In genomic region chr1:67280696-67281095, GRCh38 we compare ENCODE assay signal across 24 cellular contexts. TPM values are rescaled to one million over a fixed set of nuclear protein-coding genes. Genes with fewer than 3 reads are reported as not detected.
"Had no signal": no experiment of that assay in that cellular context is flagged by ENCODE, and none has a peak within 500 bp of the region (broad histone marks: within the 10 kb centered on the region; RNA-seq: fewer than 3 reads in every experiment).

No MANE protein-coding gene starts in this region.

- H3K4me3 ChIP-seq: esophagus squamous epithelium, ovary, prostate gland, right lobe of liver, spleen, testis, tibial nerve, upper lobe of right lung, vagina had no signal

- H3K4me1 ChIP-seq: esophagus squamous epithelium, prostate gland, right lobe of liver, spleen, testis, tibial nerve, upper lobe of right lung, vagina had no signal

- H3K36me3 ChIP-seq: esophagus squamous epithelium, ovary, prostate gland, right lobe of liver, spleen, tibial nerve, upper lobe of right lung, vagina had no signal

- H3K27me3 Mint-ChIP-seq: dendritic cell treated with granulocyte-macrophage colony-stimulating factor and Interleukin-4, amounts not matched to agents 40 ng/mL and 50 ng/mL, for 4 days; effector memory CD8-positive, alpha-beta T cell had no signal

- ATAC-seq: effector memory CD8-positive, alpha-beta T cell; natural killer cell; right lobe of liver; stimulated activated naive B cell treated with anti-CD40 and anti-IgM and Interleukin-4, amounts not matched to agents 10 μg/mL and 1 μg/mL and 100 μg/mL, for 72 hours; stimulated activated naive CD8-positive, alpha-beta T cell treated with anti-CD3 and anti-CD28 coated beads, Interleukin-15, amount 100 ng/mL, for 72 hours; upper lobe of right lung had no signal

- H3K9me3 ChIP-seq: esophagus squamous epithelium, ovary, prostate gland, right lobe of liver, testis, upper lobe of right lung, vagina had no signal

- H3K36me3 Mint-ChIP-seq: natural killer cell; stimulated activated naive B cell treated with anti-CD40 and anti-IgM and Interleukin-4, amounts not matched to agents 10 μg/mL and 1 μg/mL and 100 μg/mL, for 72 hours had no signal

- H3K4me1 Mint-ChIP-seq: neural crest cell had no signal

- H3K4me3 Mint-ChIP-seq: dendritic cell treated with granulocyte-macrophage colony-stimulating factor and Interleukin-4, amounts not matched to agents 40 ng/mL and 50 ng/mL, for 4 days; effector memory CD8-positive, alpha-beta T cell; natural killer cell; neural crest cell; stimulated activated naive B cell treated with anti-CD40 and anti-IgM and Interleukin-4, amounts not matched to agents 10 μg/mL and 1 μg/mL and 100 μg/mL, for 72 hours; stimulated activated naive CD8-positive, alpha-beta T cell treated with anti-CD3 and anti-CD28 coated beads, Interleukin-15, amount 100 ng/mL, for 72 hours had no signal

- H3K9me3 Mint-ChIP-seq: dendritic cell treated with granulocyte-macrophage colony-stimulating factor and Interleukin-4, amounts not matched to agents 40 ng/mL and 50 ng/mL, for 4 days; natural killer cell had no signal

- DNase-seq: effector memory CD8-positive, alpha-beta T cell; esophagus squamous epithelium; foreskin fibroblast; head of caudate nucleus; hippocampal formation; natural killer cell; ovary; retina; right lobe of liver; spleen; stimulated activated CD4-positive, alpha-beta T cell treated with anti-CD3 and anti-CD28 coated beads, Interleukin-15, amount 100 ng/mL, for 24 hours; stimulated activated CD4-positive, alpha-beta T cell treated with anti-CD3 and anti-CD28 coated beads, Interleukin-1b, Interleukin-23, amount 100 ng/mL, for 48 hours; stimulated activated CD4-positive, alpha-beta T cell treated with anti-CD3 and anti-CD28 coated beads, Interleukin-4, amount 100 ng/mL, for 24 hours; stimulated activated naive B cell treated with anti-CD40 and anti-IgM and Interleukin-4, amounts not matched to agents 10 μg/mL and 1 μg/mL and 100 μg/mL, for 72 hours; stimulated activated naive CD8-positive, alpha-beta T cell treated with anti-CD3 and anti-CD28 coated beads, Interleukin-15, amount 100 ng/mL, for 72 hours; testis; upper lobe of right lung had no signal

- H3K27ac Mint-ChIP-seq: dendritic cell treated with granulocyte-macrophage colony-stimulating factor and Interleukin-4, amounts not matched to agents 40 ng/mL and 50 ng/mL, for 4 days; effector memory CD8-positive, alpha-beta T cell; natural killer cell; stimulated activated naive B cell treated with anti-CD40 and anti-IgM and Interleukin-4, amounts not matched to agents 10 μg/mL and 1 μg/mL and 100 μg/mL, for 72 hours; stimulated activated naive CD8-positive, alpha-beta T cell treated with anti-CD3 and anti-CD28 coated beads, Interleukin-15, amount 100 ng/mL, for 72 hours had no signal

RNA-seq across cellular contexts. Expression of gene IL12RB2, which starts 27.0 kb away (rescaled TPM):
- total RNA-seq: lung microvascular endothelial cell, myocyte had no signal
